Comparison of ENCODE assay signal across 18 cellular contexts in genomic region chr1:244496186-244496585, GRCh38.
"Had no signal": no experiment of that assay in that cellular context is flagged by ENCODE, and none has a peak within 500 bp of the region (broad histone marks: within the 10 kb centered on the region; RNA-seq: fewer than 3 reads in every experiment).

No MANE protein-coding gene starts in this region.

- ATAC-seq: body of pancreas; heart right ventricle; left colon; lower lobe of right lung; stimulated activated memory B cell treated with anti-CD40 and anti-IgM and Interleukin-4, amounts not matched to agents 10 μg/mL and 1 μg/mL and 100 μg/mL, for 72 hours had no signal

- H3K27me3 ChIP-seq: body of pancreas, esophagus muscularis mucosa, heart right ventricle, spleen, testis had no signal

- DNase-seq: activated CD4-positive, alpha-beta T cell treated with anti-CD3 and anti-CD28 coated beads, Interleukin-2, amount 50 U/mL, for 48 hours; activated T-cell treated with anti-CD3 and anti-CD28 coated beads for 4 hours; amygdala; body of pancreas; heart right ventricle; left colon; lower lobe of right lung; midbrain; nucleus accumbens; spleen; stimulated activated CD4-positive, alpha-beta T cell treated with anti-CD3 and anti-CD28 coated beads, Interleukin-4, amount 100 ng/mL, for 4 hours; T-helper 2 cell; testis; WERI-Rb-1 had no signal

- H3K36me3 ChIP-seq: esophagus muscularis mucosa, heart right ventricle, lower lobe of right lung, spleen, WERI-Rb-1 had no signal

- FAIRE-seq: islet of Langerhans had no signal

- H3K4me1 ChIP-seq: esophagus muscularis mucosa, heart right ventricle, lower lobe of right lung, spleen, testis had no signal

- H3K27ac ChIP-seq: body of pancreas, coronary artery, esophagus muscularis mucosa, heart right ventricle, lower lobe of right lung, spleen, testis, WERI-Rb-1 had no signal

- H3K9me3 ChIP-seq: body of pancreas, testis had no signal

- H3K4me3 ChIP-seq: body of pancreas, coronary artery, esophagus muscularis mucosa, heart right ventricle, lower lobe of right lung, spleen, testis had no signal
